ENCODE assay signal across 1 cellular context in the genomic region with DNA sequence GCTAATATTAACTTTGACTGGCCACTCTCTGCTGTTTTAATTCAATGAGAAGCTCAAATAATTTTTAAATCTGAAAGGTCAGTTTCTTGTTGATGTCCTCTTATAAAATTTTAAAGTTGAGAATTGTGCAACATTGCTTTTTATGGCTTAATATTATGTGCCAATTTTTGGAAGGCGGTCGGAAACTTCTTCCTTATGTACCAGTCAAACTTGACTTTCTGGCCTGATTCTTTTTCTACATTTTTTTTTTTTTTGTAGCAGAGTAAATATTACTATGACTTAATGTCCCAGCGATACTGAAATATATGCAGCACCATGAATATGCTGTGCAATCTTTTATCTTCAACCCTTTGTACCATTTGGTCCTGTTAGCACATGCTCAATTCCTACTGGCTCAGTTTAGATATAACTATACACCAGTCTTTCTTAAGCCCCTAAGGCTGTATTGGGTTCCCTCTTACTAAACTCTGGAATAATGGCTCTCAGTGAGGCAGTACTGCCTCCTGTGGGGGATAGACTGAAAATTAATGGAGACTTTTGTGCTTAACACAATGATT.
TF ChIP-seq lines count a peak whose summit lies in the region.

No MANE protein-coding gene starts in this region.

TF ChIP-seq in WTC11, 78 proteins besides CTCF, POLR2A, EP300 and RAD21 (continued from another document):
- TF ChIP-seq ATF2 (CRISPR knock-in tag; IDR thresholded peaks at IDR 0.05; ENCODE audit: borderline replicate concordance, low read depth) (no peak), ZNF396 (CRISPR knock-in tag; IDR thresholded peaks at IDR 0.05; ENCODE audit: borderline replicate concordance) (no peak)
